8 cellular contexts compared by ENCODE assay signal in genomic region chr6:136784910-136785746, GRCh38. TPM values are rescaled to one million over a fixed set of nuclear protein-coding genes. Genes with fewer than 3 reads are reported as not detected.
DNase-seq lines count a peak whose midpoint lies in the region; ATAC-seq and TF ChIP-seq lines count a peak whose summit lies in the region.

No MANE protein-coding gene starts in this region.

- peak; percentile 82 for DNase-seq in GM12865 (ENCODE audit: low read depth)
- peak; percentile 59 for DNase-seq in activated CD8-positive, alpha-beta memory T cell treated with anti-CD3 and anti-CD28 coated beads, Interleukin-2, amount 50 U/mL, for 48 hours
- DNase-seq in left ventricle myocardium superior, result peak; percentile 58
- peak; percentile 15 to 18 for DNase-seq in stimulated activated CD8-positive, alpha-beta memory T cell treated with anti-CD3 and anti-CD28 coated beads, Interleukin-15, amount 100 ng/mL, for 48 hours (ENCODE audit: low read depth in 2 of 2)
- no peak for DNase-seq in RWPE1 (ENCODE audit: low spot score)
- no peak for DNase-seq in chondrocyte (ENCODE audit: low spot score)
- DNase-seq in HCEC 1CT, result no peak

- CTCF ChIA-PET in RWPE1 (lab: Yijun Ruan, JAX), result interaction anchor here (0.8 kb wide), 1 partner anchor 238 kb away, joined by 4 read pairs; no protein-coding TSS in a partner anchor

- no peak overlapping the region for H3K4me3 Mint-ChIP-seq in chondrocyte (ENCODE audit: unreplicated experiment)

- H3K27ac ChIP-seq in RWPE1, result no peak overlapping the region

- POLR2A ChIA-PET in RWPE1 (lab: Yijun Ruan, JAX; ENCODE audit: low non-redundant PET), result no interaction called here

- intact Hi-C loops in left ventricle myocardium superior (cut with micrococcal nuclease), result no loop called here

- peaks cover 28% of the 10 kb centered on the region for H3K4me1 Mint-ChIP-seq in chondrocyte (ENCODE audit: low read depth)

- no peak overlapping the region for H3K27ac Mint-ChIP-seq in chondrocyte (ENCODE audit: unreplicated experiment)

- no peaks in the 10 kb centered on the region for H3K36me3 Mint-ChIP-seq in chondrocyte (ENCODE audit: low read depth)

- no peaks in the 10 kb centered on the region for H3K9me3 Mint-ChIP-seq in chondrocyte (ENCODE audit: low read depth)

- TF ChIP-seq CTCF in GM12865 (IDR thresholded peaks at IDR 0.05; ENCODE audit: insufficient read depth, low read depth, low read length, missing control alignments), result no peak
- TF ChIP-seq CTCF in RWPE1 (conservative IDR thresholded peaks at IDR 0.05; ENCODE audit: low read depth), result no peak
- TF ChIP-seq CTCF in chondrocyte (IDR thresholded peaks at IDR 0.05), result no peak

- peak overlapping the region; percentile 97 for H3K4me3 ChIP-seq in GM12865 (ENCODE audit: low read depth, low read length)

- no peaks in the 10 kb centered on the region for H3K27me3 Mint-ChIP-seq in chondrocyte (ENCODE audit: low read depth)

- ATAC-seq in HG03354 (IDR thresholded peaks at IDR 0.05; ENCODE audit: poor library complexity, severe bottlenecking, unreplicated experiment) (peak; percentile 37), left ventricle myocardium superior (peak; percentile 56)

RNA-seq across cellular contexts. Expression of gene MAP3K5, which starts 7.1 kb away (rescaled TPM):
- total RNA-seq in left ventricle myocardium superior (38.5 TPM), chondrocyte (2.1 to 5.1 TPM (median 4.6 TPM) in 3 replicates)

RNA-seq across cellular contexts. Expression of gene PEX7, which starts 37.3 kb away (rescaled TPM):
- total RNA-seq in left ventricle myocardium superior (14.1 TPM), chondrocyte (6.2 to 7.0 TPM (median 6.8 TPM) in 3 replicates)

Comparison
In these comparisons a context has a peak if more than half of its experiments do, and no peak if none do; other contexts are left out.
1. DNase-seq: peak in GM12865 (single experiment), activated CD8-positive, alpha-beta memory T cell treated with anti-CD3 and anti-CD28 coated beads, Interleukin-2, amount 50 U/mL, for 48 hours (single experiment), left ventricle myocardium superior (single experiment) and stimulated activated CD8-positive, alpha-beta memory T cell treated with anti-CD3 and anti-CD28 coated beads, Interleukin-15, amount 100 ng/mL, for 48 hours (2 of 2); none in RWPE1 (single experiment), chondrocyte (single experiment) and HCEC 1CT (single experiment).